In the genomic region with DNA sequence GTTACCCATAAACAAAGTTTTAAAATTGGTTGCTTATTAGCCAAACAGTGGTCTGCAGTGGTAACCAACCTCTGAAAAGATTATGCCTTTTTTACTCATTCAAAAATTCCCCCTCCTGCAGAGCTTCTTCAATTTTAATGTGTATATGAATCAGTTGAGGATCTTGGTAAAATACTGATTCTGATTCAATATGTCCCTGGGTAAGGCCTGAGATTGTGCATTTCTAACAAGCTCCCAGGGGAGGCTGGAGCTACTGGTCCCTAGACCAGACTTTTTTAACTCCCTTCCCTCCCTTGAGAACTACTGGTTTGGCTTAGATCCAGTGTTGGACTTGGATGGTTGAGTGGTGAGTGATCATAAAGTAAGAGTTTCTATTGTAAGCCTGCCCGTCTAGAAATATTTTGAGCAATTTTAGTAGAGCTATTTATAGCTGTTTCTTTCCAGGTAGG, we compare ENCODE assay signal across 10 cellular contexts.
DNase-seq lines count a peak whose midpoint lies in the region; ATAC-seq lines count a peak whose summit lies in the region.
"Had no signal": no experiment of that assay in that cellular context is flagged by ENCODE, and none has a peak within 500 bp of the region (broad histone marks: within the 10 kb centered on the region; RNA-seq: fewer than 3 reads in every experiment).

No MANE protein-coding gene starts in this region.

- POLR2A ChIA-PET in activated naive CD8-positive, alpha-beta T cell treated with anti-CD3 and anti-CD28 coated beads, Interleukin-2, amount 10 ng/mL, durations not matched to agents 7 days and 5 days (lab: Charles Lee): no interaction called here

- no peak overlapping the region for H3K4me3 Mint-ChIP-seq in activated naive CD8-positive, alpha-beta T cell treated with anti-CD3 and anti-CD28 coated beads, Interleukin-2, amount 10 ng/mL, durations not matched to agents 7 days and 5 days

- peaks cover 26% of the 10 kb centered on the region for H3K4me1 Mint-ChIP-seq in activated naive CD8-positive, alpha-beta T cell treated with anti-CD3 and anti-CD28 coated beads, Interleukin-2, amount 10 ng/mL, durations not matched to agents 7 days and 5 days

- H3K4me3 ChIP-seq in skeletal muscle cell (ENCODE audit: low read depth, low read length): no peak overlapping the region
- H3K4me3 ChIP-seq: right atrium auricular region, stomach had no signal

- H3K36me3 Mint-ChIP-seq in activated naive CD8-positive, alpha-beta T cell treated with anti-CD3 and anti-CD28 coated beads, Interleukin-2, amount 10 ng/mL, durations not matched to agents 7 days and 5 days: peaks cover 41% of the 10 kb centered on the region

- peak; percentile 41 to 58 for ATAC-seq in activated CD4-positive, CD25-positive, alpha-beta regulatory T cell treated with anti-CD3 and anti-CD28 coated beads, Interleukin-2, amount 50 U/mL, for 24 hours
- ATAC-seq in HG03432 (IDR thresholded peaks at IDR 0.05; ENCODE audit: unreplicated experiment) (peak; percentile 62), GM19035 (IDR thresholded peaks at IDR 0.05; ENCODE audit: unreplicated experiment) (no peak)
- no peak for ATAC-seq in activated naive CD8-positive, alpha-beta T cell treated with anti-CD3 and anti-CD28 coated beads, Interleukin-2, amount 10 ng/mL, durations not matched to agents 7 days and 5 days (ENCODE audit: low read depth)

- peaks cover 3% of the 10 kb centered on the region for H3K9me3 Mint-ChIP-seq in activated naive CD8-positive, alpha-beta T cell treated with anti-CD3 and anti-CD28 coated beads, Interleukin-2, amount 10 ng/mL, durations not matched to agents 7 days and 5 days

- no peaks in the 10 kb centered on the region for H3K27me3 Mint-ChIP-seq in activated naive CD8-positive, alpha-beta T cell treated with anti-CD3 and anti-CD28 coated beads, Interleukin-2, amount 10 ng/mL, durations not matched to agents 7 days and 5 days

- no peak for DNase-seq in activated CD4-positive, CD25-positive, alpha-beta regulatory T cell (lab: John Stamatoyannopoulos, UW)
- no peak for DNase-seq in activated naive CD8-positive, alpha-beta T cell treated with anti-CD3 and anti-CD28 coated beads, Interleukin-2, amount 10 ng/mL, durations not matched to agents 7 days and 5 days
- DNase-seq in skeletal muscle cell (ENCODE audit: low read depth) (peak; percentile 40), midbrain (lab: John Stamatoyannopoulos, UW) (no peak), GDM1 (lab: John Stamatoyannopoulos, UW) (no peak)
- DNase-seq: stomach had no signal

- peak overlapping the region; percentile 19 for H3K27ac Mint-ChIP-seq in activated naive CD8-positive, alpha-beta T cell treated with anti-CD3 and anti-CD28 coated beads, Interleukin-2, amount 10 ng/mL, durations not matched to agents 7 days and 5 days

Comparison
In these comparisons a context has a peak if more than half of its experiments do, and no peak if none do; other contexts are left out.
1. ATAC-seq: peak in activated CD4-positive, CD25-positive, alpha-beta regulatory T cell treated with anti-CD3 and anti-CD28 coated beads, Interleukin-2, amount 50 U/mL, for 24 hours (2 of 2) and HG03432 (single experiment); none in activated naive CD8-positive, alpha-beta T cell treated with anti-CD3 and anti-CD28 coated beads, Interleukin-2, amount 10 ng/mL, durations not matched to agents 7 days and 5 days (single experiment) and GM19035 (single experiment).